Comparison of ENCODE assay signal across 21 cellular contexts in the genomic region with DNA sequence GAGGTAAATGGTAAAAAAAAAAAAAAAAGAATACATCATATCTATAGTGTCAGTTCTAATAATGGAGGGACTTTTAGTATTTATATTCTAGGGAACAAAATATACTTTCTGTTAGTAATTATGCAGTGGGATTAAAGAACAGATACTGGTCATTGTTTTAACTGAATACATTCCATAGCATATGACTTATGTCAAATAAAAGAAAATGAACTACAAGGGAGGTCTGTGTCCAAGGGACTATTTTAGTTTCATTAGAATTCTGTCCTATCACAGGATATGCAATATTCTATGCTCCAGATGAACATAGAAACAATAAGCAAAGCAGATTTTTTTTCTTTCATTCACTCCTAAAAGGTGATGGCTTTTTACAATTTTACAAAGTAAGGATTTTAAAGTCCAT.
DNase-seq lines count a peak whose midpoint lies in the region; ATAC-seq and FAIRE-seq lines count a peak whose summit lies in the region.
"Had no signal": no experiment of that assay in that cellular context is flagged by ENCODE, and none has a peak within 500 bp of the region (broad histone marks: within the 10 kb centered on the region; RNA-seq: fewer than 3 reads in every experiment).

No MANE protein-coding gene starts in this region.

- H3K27ac ChIP-seq in BLaER1, result peak overlapping the region; percentile 82
- H3K27ac ChIP-seq: 22Rv1, C4-2B had no signal

- H3K9me3 ChIP-seq in BLaER1, result no peaks in the 10 kb centered on the region
- H3K9me3 ChIP-seq: BE2C had no signal

- peak overlapping the region; percentile 64; the same call in 1 of the 2 replicates for H3K9ac ChIP-seq in BLaER1

- peak overlapping the region; percentile 75 for H3K4me2 ChIP-seq in BLaER1
- H3K4me2 ChIP-seq: GM23338 had no signal

- no peaks in the 10 kb centered on the region for H3K27me3 ChIP-seq in BLaER1
- H3K27me3 ChIP-seq: BE2C had no signal

- DNase-seq in EH (ENCODE audit: low read depth) (peak; percentile 20), SK-MEL-5 (ENCODE audit: low read depth, low spot score) (peak; percentile 19), frontal cortex (ENCODE audit: low spot score in 2 of 2) (no peak), G401 (ENCODE audit: low spot score) (no peak), AML-193 (lab: John Stamatoyannopoulos, UW) (no peak)
- DNase-seq: BE2C; CD4-positive, CD25-positive, alpha-beta regulatory T cell; CD8-positive, alpha-beta T cell; DMS79; H9 had no signal

- no peaks in the 10 kb centered on the region for H3K36me3 ChIP-seq in BLaER1
- H3K36me3 ChIP-seq: BE2C had no signal

- in situ Hi-C loops in SK-MEL-5 (cut with HindIII; ENCODE audit: low pct_unique_long_range_greater_than_20kb, low sequenced_read_pairs), result no loop called here
- in situ Hi-C loops in G401 (cut with HindIII; ENCODE audit: low sequenced_read_pairs), result no loop called here

- peak; percentile 8 for FAIRE-seq in frontal cortex (lab: Jason Lieb, UNC)
- FAIRE-seq: A204.1, D721Med, G401.6, GM12892, GM19239 had no signal

- ATAC-seq in HG02798 (IDR thresholded peaks at IDR 0.05; ENCODE audit: poor library complexity, unreplicated experiment), result no peak
- ATAC-seq: CD8-positive, alpha-beta T cell; GM23338; HCT116 had no signal

- peaks cover 100% of the 10 kb centered on the region for H3K4me1 ChIP-seq in BLaER1
- H3K4me1 ChIP-seq: BE2C had no signal

- H3K4me3 ChIP-seq in BLaER1, result no peak overlapping the region; the same call in 1 of the 2 replicates
- H3K4me3 ChIP-seq: GM23338 had no signal

- no peaks in the 10 kb centered on the region for H4K20me1 ChIP-seq in BLaER1

Comparison
In these comparisons a context has a peak if more than half of its experiments do, and no peak if none do; other contexts are left out.
1. DNase-seq: peak in EH (single experiment) and SK-MEL-5 (single experiment); none in frontal cortex (0 of 2), G401 (single experiment) and AML-193 (0 of 2).